ENCODE assay signal across 12 cellular contexts in genomic region chr5:197031-197430, GRCh38. TPM values are rescaled to one million over a fixed set of nuclear protein-coding genes. Genes with fewer than 3 reads are reported as not detected.
DNase-seq lines count a peak whose midpoint lies in the region; ATAC-seq and TF ChIP-seq lines count a peak whose summit lies in the region.
"Not testable (repeated sequence)": the region's sequence is repeated elsewhere in the genome, so short reads cannot be mapped to it uniquely, and the experiment has no call there.
"Had no signal": no experiment of that assay in that cellular context is flagged by ENCODE, and none has a peak within 500 bp of the region (broad histone marks: within the 10 kb centered on the region; RNA-seq: fewer than 3 reads in every experiment).

No MANE protein-coding gene starts in this region.

- DNase-seq in EH (ENCODE audit: low read depth) (peak; percentile 47), NCI-H510A (lab: John Stamatoyannopoulos, UW) (peak; percentile 61), amniotic epithelial cell (ENCODE audit: low read depth) (peak; percentile 51), choroid plexus epithelial cell (ENCODE audit: low read depth) (peak; percentile 29), glutamatergic neuron (peak; percentile 10), renal cortical epithelial cell (ENCODE audit: low read depth) (peak; percentile 32), upper lobe of right lung (peak; percentile 44)
- not testable (repeated sequence) for DNase-seq in mesothelial cell of epicardium (ENCODE audit: low spot score in 2 of 2, unreplicated experiment in 2 of 2)

- peaks cover 11% of the 10 kb centered on the region for H3K9me3 Mint-ChIP-seq in glutamatergic neuron (ENCODE audit: unreplicated experiment)
- not testable (repeated sequence) for H3K9me3 Mint-ChIP-seq in mesothelial cell of epicardium

- not testable (repeated sequence) for H3K36me3 Mint-ChIP-seq in glutamatergic neuron (ENCODE audit: unreplicated experiment); mesothelial cell of epicardium

- not testable (repeated sequence) for H3K27ac Mint-ChIP-seq in glutamatergic neuron (ENCODE audit: unreplicated experiment)
- H3K27ac Mint-ChIP-seq in mesothelial cell of epicardium, result peak overlapping the region; percentile 34

- H3K9me3 ChIP-seq in upper lobe of right lung, result not testable (repeated sequence)

- H3K4me1 Mint-ChIP-seq in glutamatergic neuron (ENCODE audit: low read depth, unreplicated experiment), result peaks cover 16% of the 10 kb centered on the region
- not testable (repeated sequence) for H3K4me1 Mint-ChIP-seq in mesothelial cell of epicardium

- ATAC-seq in upper lobe of right lung, result not testable (repeated sequence)

- H3K4me3 Mint-ChIP-seq in glutamatergic neuron (ENCODE audit: unreplicated experiment); mesothelial cell of epicardium: not testable (repeated sequence)

- not testable (repeated sequence) for TF ChIP-seq CTCF in choroid plexus epithelial cell (conservative IDR thresholded peaks at IDR 0.05; ENCODE audit: low read depth, low read length); glutamatergic neuron (IDR thresholded peaks at IDR 0.05; ENCODE audit: partially characterized antibody, unreplicated experiment); mesothelial cell of epicardium (IDR thresholded peaks at IDR 0.05; ENCODE audit: unreplicated experiment); upper lobe of right lung (IDR thresholded peaks at IDR 0.05)

- intact Hi-C loops in upper lobe of right lung (cut with DNase I), result not testable (repeated sequence)

- H3K27ac ChIP-seq in upper lobe of right lung, result not testable (repeated sequence)

- not testable (repeated sequence) for H3K4me1 ChIP-seq in upper lobe of right lung

- not testable (repeated sequence) for H3K27me3 ChIP-seq in upper lobe of right lung

- H3K4me3 ChIP-seq in choroid plexus epithelial cell (ENCODE audit: low read depth, low read length); upper lobe of right lung: not testable (repeated sequence)

- H3K36me3 ChIP-seq in upper lobe of right lung, result not testable (repeated sequence)

- not testable (repeated sequence) for H3K27me3 Mint-ChIP-seq in glutamatergic neuron (ENCODE audit: unreplicated experiment); mesothelial cell of epicardium (ENCODE audit: low read depth)

RNA-seq across cellular contexts. Expression of gene LRRC14B, which starts 5.7 kb away (rescaled TPM):
- total RNA-seq in glutamatergic neuron (ENCODE audit: unreplicated experiment) (not detected), mesothelial cell of epicardium (0.22 to 0.27 TPM in 2 of 3 replicates, not detected in the other), renal cortical epithelial cell (not detected in 2 replicates), upper lobe of right lung (not detected)
- total RNA-seq: Calu3; CD4-positive, alpha-beta memory T cell; HepG2; MCF 10A had no signal

RNA-seq across cellular contexts. Expression of gene CCDC127, which starts 20.9 kb away (rescaled TPM):
- total RNA-seq in glutamatergic neuron (ENCODE audit: unreplicated experiment) (11.9 TPM), mesothelial cell of epicardium (9.3 to 10.2 TPM (median 9.7 TPM) in 3 replicates), renal cortical epithelial cell (3.6 and 9.9 TPM in 2 replicates), upper lobe of right lung (5.5 TPM)

RNA-seq across cellular contexts. Expression of gene SDHA, which starts 21.1 kb away (rescaled TPM):
- total RNA-seq in glutamatergic neuron (ENCODE audit: unreplicated experiment) (81.3 TPM), mesothelial cell of epicardium (83.4 to 86.3 TPM (median 85.9 TPM) in 3 replicates), renal cortical epithelial cell (128 and 233 TPM in 2 replicates), upper lobe of right lung (94.0 TPM)
